In the genomic region with DNA sequence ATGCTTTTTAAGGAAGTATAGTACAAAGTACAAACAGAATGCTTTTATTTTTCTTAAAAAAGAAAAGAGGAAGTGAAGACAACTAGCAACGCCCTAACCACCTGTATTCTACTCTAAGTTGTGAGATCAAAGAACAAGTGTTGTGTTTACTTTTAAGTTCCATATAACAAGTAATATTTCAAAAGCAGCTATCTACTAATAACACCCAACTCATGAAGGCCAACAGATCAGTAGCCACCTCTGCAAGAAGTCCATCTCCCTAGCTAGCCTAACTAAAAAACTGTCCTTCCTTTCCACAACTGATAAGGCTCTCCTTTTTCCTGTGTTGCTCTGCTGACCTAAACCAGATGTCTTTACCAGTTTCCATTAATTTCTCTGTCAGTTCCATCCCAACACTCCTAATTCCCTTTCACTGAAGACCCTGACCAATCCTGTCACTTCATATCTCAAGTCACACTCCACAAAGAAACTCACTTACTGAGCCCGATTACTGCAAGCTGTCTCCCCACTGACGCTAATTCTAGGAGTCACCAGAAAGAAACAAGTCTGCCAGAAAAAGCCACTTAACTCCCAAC, we compare ENCODE assay signal across 7 cellular contexts. TPM values are rescaled to one million over a fixed set of nuclear protein-coding genes. Genes with fewer than 3 reads are reported as not detected.
DNase-seq lines count a peak whose midpoint lies in the region; ATAC-seq and TF ChIP-seq lines count a peak whose summit lies in the region.

No MANE protein-coding gene starts in this region.

- H3K4me3 ChIP-seq in OCI-LY1 (ENCODE audit: low read depth, low read length, poor library complexity, severe bottlenecking) = peak overlapping the region; percentile 36

- no peaks in the 10 kb centered on the region for H3K9me3 Mint-ChIP-seq in mesothelial cell of epicardium

- H3K9me3 ChIP-seq in OCI-LY1 (ENCODE audit: low read length) = no peaks in the 10 kb centered on the region

- peaks cover 70% of the 10 kb centered on the region for H3K79me2 ChIP-seq in OCI-LY1 (ENCODE audit: insufficient read depth, low read length)

- H3K4me3 Mint-ChIP-seq in mesothelial cell of epicardium = no peak overlapping the region

- peak overlapping the region; percentile 40 for H3K27ac Mint-ChIP-seq in mesothelial cell of epicardium

- H3K9ac ChIP-seq in OCI-LY1 (ENCODE audit: low read length) = peak overlapping the region; percentile 48

- H2AFZ ChIP-seq in OCI-LY1 (ENCODE audit: low read length) = no peak overlapping the region

- H3K9me2 ChIP-seq in OCI-LY1 (ENCODE audit: low read depth, low read length) = no peaks in the 10 kb centered on the region

- peak; percentile 86 for ATAC-seq in GM19023 (IDR thresholded peaks at IDR 0.05; ENCODE audit: unreplicated experiment)
- peak; percentile 92 for ATAC-seq in HG02798 (IDR thresholded peaks at IDR 0.05; ENCODE audit: poor library complexity, unreplicated experiment)

- TF ChIP-seq CTCF in OCI-LY1 (IDR thresholded peaks at IDR 0.05; ENCODE audit: low read length) = no peak
- TF ChIP-seq CTCF in mesothelial cell of epicardium (IDR thresholded peaks at IDR 0.05; ENCODE audit: unreplicated experiment) = no peak

- peaks cover 8% of the 10 kb centered on the region for H3K4me1 Mint-ChIP-seq in mesothelial cell of epicardium

- H3K4me2 ChIP-seq in OCI-LY1 (ENCODE audit: low read length) = peak overlapping the region; percentile 64

- DNase-seq in mesothelial cell of epicardium (ENCODE audit: low spot score in 2 of 2, unreplicated experiment in 2 of 2) (no peak), cerebellum (ENCODE audit: low spot score) (no peak), islet precursor cell (no peak), D341Med (ENCODE audit: low spot score) (no peak)

- no peaks in the 10 kb centered on the region for H3K27me3 ChIP-seq in OCI-LY1 (ENCODE audit: insufficient read depth, low read length)

- H4K20me1 ChIP-seq in OCI-LY1 (ENCODE audit: insufficient read depth, low read length) = no peaks in the 10 kb centered on the region

- H3K4me1 ChIP-seq in OCI-LY1 (ENCODE audit: insufficient read depth, low read length, severe bottlenecking) = peaks cover 46% of the 10 kb centered on the region

- peaks cover 12% of the 10 kb centered on the region for H3F3A ChIP-seq in OCI-LY1 (ENCODE audit: insufficient read depth, low read length)

- peak overlapping the region; percentile 95 for H3K27ac ChIP-seq in OCI-LY1 (ENCODE audit: low read depth, low read length, poor library complexity, severe bottlenecking)

- no peaks in the 10 kb centered on the region for H3K27me3 Mint-ChIP-seq in mesothelial cell of epicardium (ENCODE audit: low read depth)

- peaks cover 39% of the 10 kb centered on the region for H3K36me3 ChIP-seq in OCI-LY1 (ENCODE audit: insufficient read depth, low read length)

- peaks cover 29% of the 10 kb centered on the region for H3K36me3 Mint-ChIP-seq in mesothelial cell of epicardium

RNA-seq across cellular contexts. Expression of a gene that starts 26.9 kb away (rescaled TPM):
- total RNA-seq in mesothelial cell of epicardium (56.1 to 59.6 TPM (median 58.1 TPM) in 3 replicates), cerebellum (69.7 TPM)
